8 cellular contexts compared by ENCODE assay signal in the genomic region with DNA sequence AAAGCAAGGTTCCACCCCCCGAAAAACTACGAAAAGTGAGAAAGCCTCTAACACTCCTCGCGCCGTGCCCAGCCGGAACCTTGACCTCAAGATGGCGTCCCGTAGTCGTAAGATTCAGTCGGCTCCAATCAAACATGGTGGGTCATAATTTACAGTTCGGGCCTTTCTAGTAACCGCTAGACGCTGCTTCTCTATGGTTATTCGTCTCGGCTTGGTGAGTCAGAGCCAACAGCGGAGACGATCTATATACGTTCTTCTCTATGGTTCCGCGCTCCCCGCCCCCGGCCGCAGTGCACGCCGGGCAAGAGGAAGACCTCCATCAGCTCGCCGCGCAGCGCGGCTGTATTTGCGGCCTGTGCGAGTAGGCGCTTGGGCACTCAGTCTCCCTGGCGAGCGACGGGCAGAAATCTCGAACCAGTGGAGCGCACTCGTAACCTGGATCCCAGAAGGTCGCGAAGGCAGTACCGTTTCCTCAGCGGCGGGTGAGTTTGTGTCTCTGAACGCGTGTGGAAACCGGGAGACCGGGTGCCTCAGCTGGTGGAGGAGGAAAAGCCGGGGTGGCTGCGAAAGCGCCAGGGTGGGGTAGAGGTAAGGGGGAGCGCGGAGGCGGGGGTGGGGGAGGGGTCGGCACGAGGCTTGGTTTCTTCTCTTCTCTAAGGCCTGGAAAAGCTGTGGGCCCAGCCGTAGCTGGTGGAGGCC. TPM values are rescaled to one million over a fixed set of nuclear protein-coding genes. Genes with fewer than 3 reads are reported as not detected.
DNase-seq lines count a peak whose midpoint lies in the region; TF ChIP-seq lines count a peak whose summit lies in the region.

RBM25 (plus strand) TSS at position 311 of the 699 bp plus-strand sequence. CDS start 13,108 bp downstream, outside the sequence.

- H3K27me3 Mint-ChIP-seq in HFFc6 (ENCODE audit: insufficient read depth) = peaks cover 4% of the 10 kb centered on the region; the same call in 1 of the 2 replicates

- H3K36me3 ChIP-seq in SJSA1 (peaks cover 36% of the 10 kb centered on the region), neuron (ENCODE audit: insufficient read depth, low read length) (peaks cover 4% of the 10 kb centered on the region), subcutaneous abdominal adipose tissue (ENCODE audit: control insufficient read depth in 5 of 5, insufficient read depth in 5 of 5, low read length in 5 of 5) (peaks cover 0 to 6% (median 0%) of the 10 kb centered on the region in 5 donors)

- H3K4me1 ChIP-seq in SJSA1 (replicated peaks) = peaks cover 14% of the 10 kb centered on the region
- peaks cover 4% of the 10 kb centered on the region for H3K4me1 ChIP-seq in neuron (ENCODE audit: insufficient read depth, low read length)
- peaks cover 1 to 34% (median 29%) of the 10 kb centered on the region in 5 donors for H3K4me1 ChIP-seq in subcutaneous abdominal adipose tissue (ENCODE audit: control insufficient read depth in 5 of 5, insufficient read depth in 5 of 5, low read length in 5 of 5)

- peak within 1 kb of the TSS; percentile 41 for H2AFZ ChIP-seq in neuron (ENCODE audit: low read depth, low read length)

- H3K9me3 Mint-ChIP-seq in HFFc6 = no peaks in the 10 kb centered on the region

- H3K9me3 ChIP-seq in SJSA1 (replicated peaks) (no peaks in the 10 kb centered on the region), neuron (ENCODE audit: low read length) (no peaks in the 10 kb centered on the region), subcutaneous abdominal adipose tissue (ENCODE audit: control insufficient read depth in 5 of 5, low read length in 5 of 5) (no peaks in the 10 kb centered on the region)

- DNase-seq in GM04504 (ENCODE audit: low read depth) = peak; percentile 97
- DNase-seq in HFFc6 = peak; percentile 99
- DNase-seq in MV-4-11 (lab: John Stamatoyannopoulos, UW) = peak; percentile 99
- DNase-seq in SJSA1 (ENCODE audit: low read depth in 1 of 2, low spot score in 2 of 2) = peak; percentile 96 to 97
- DNase-seq in activated naive CD4-positive, alpha-beta T cell (lab: John Stamatoyannopoulos, UW) = peak; percentile 77 to 90 (median 87)
- DNase-seq in foreskin melanocyte = peak; percentile 98

- peak; percentile 31; the same call in 1 of the 2 replicates for TF ChIP-seq CTCF in HFFc6 (IDR thresholded peaks at IDR 0.05)

- no peak within 1 kb of the TSS for H3K27ac Mint-ChIP-seq in HFFc6

- H3K36me3 Mint-ChIP-seq in HFFc6 (ENCODE audit: low read depth) = 0 out of 2 replicates have a peak, but pooled peaks cover 4% of the 10 kb centered on the region

- peak within 1 kb of the TSS; percentile 89 to 100 (median 99) for H3K9ac ChIP-seq in subcutaneous abdominal adipose tissue (ENCODE audit: low read length in 5 of 5)

- no peaks in the 10 kb centered on the region for H3K27me3 ChIP-seq in SJSA1 (replicated peaks)
- H3K27me3 ChIP-seq in neuron (ENCODE audit: insufficient read depth, low read length) = no peaks in the 10 kb centered on the region
- no peaks in the 10 kb centered on the region for H3K27me3 ChIP-seq in subcutaneous abdominal adipose tissue (ENCODE audit: control insufficient read depth in 5 of 5, insufficient read depth in 4 of 5, low read length in 5 of 5)

- H3K4me1 Mint-ChIP-seq in HFFc6 (ENCODE audit: low read depth) = peaks cover 19% of the 10 kb centered on the region

- no peak within 1 kb of the TSS for H3K4me3 Mint-ChIP-seq in HFFc6

- H3K4me3 ChIP-seq in SJSA1 (peak within 1 kb of the TSS; percentile 65), neuron (ENCODE audit: low read length) (peak within 1 kb of the TSS; percentile 85), subcutaneous abdominal adipose tissue (ENCODE audit: low read depth in 1 of 5, low read length in 5 of 5) (peak within 1 kb of the TSS; percentile 78 to 99 (median 96))

- H3K27ac ChIP-seq in SJSA1 = peak within 1 kb of the TSS; percentile 82
- H3K27ac ChIP-seq in subcutaneous abdominal adipose tissue (ENCODE audit: low read depth, low read length) = peak within 1 kb of the TSS; percentile 96

RNA-seq across cellular contexts. Expression of gene RBM25, which starts in this region (rescaled TPM):
- 10 to 100 TPM; 60.2 to 71.2 (median 64.1) TPM for total RNA-seq in HFFc6 (2021; fragmentation: NEBNext Ultra II Directional; extraction: Animal tissue kit (Norgen Biotek cat#: 25700))
- 30.0 and 31.8 TPM in 2 replicates for total RNA-seq in SJSA1 (2014; rRNA removed; shearing (Covaris generic))

Comparison
In these comparisons a context has a peak if more than half of its experiments do, and no peak if none do; other contexts are left out.
1. Peak in every context shown above with its lines: DNase-seq, H3K4me3 ChIP-seq and H3K27ac ChIP-seq.